9 cellular contexts compared by ENCODE assay signal in the genomic region with DNA sequence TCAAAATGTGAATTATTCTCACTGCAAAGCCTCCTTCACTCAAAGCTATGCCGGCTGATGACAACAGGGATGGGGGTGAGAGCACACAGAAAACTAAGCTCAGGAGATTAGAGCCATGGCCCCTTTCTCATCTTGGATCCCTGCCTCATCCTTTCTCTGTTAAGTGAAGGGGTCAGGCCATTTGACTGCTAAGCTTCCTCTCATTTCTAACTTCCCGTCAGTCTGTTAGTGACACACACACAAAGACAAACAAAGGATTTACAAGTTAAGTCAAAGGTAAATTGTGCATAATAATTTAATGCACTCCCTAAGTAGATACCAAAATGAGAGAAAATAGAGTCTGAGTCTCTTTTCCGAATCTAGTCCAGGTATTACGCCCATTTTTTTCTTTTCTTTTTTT. TPM values are rescaled to one million over a fixed set of nuclear protein-coding genes. Genes with fewer than 3 reads are reported as not detected.
DNase-seq lines count a peak whose midpoint lies in the region; ATAC-seq, FAIRE-seq and TF ChIP-seq lines count a peak whose summit lies in the region.
"Had no signal": no experiment of that assay in that cellular context is flagged by ENCODE, and none has a peak within 500 bp of the region (broad histone marks: within the 10 kb centered on the region; RNA-seq: fewer than 3 reads in every experiment).

No MANE protein-coding gene starts in this region.

- TF ChIP-seq CTCF in astrocyte (IDR thresholded peaks at IDR 0.05; ENCODE audit: insufficient read depth, low read depth, low read length) (no peak), kidney epithelial cell (IDR thresholded peaks at IDR 0.05; ENCODE audit: insufficient read depth, low read length, poor library complexity, severe bottlenecking) (no peak), type B pancreatic cell (conservative IDR thresholded peaks at IDR 0.05) (no peak)

- H3K27ac ChIP-seq in astrocyte (ENCODE audit: low read depth, low read length) = peak overlapping the region; percentile 72

- peaks cover 7% of the 10 kb centered on the region for H3K4me1 ChIP-seq in astrocyte (ENCODE audit: insufficient read depth, low read length)

- no peak overlapping the region for H3K27ac Mint-ChIP-seq in activated naive CD4-positive, alpha-beta T cell treated with anti-CD3 and anti-CD28 coated beads, Interleukin-2, amount 50 U/mL, for 24 hours
- H3K27ac Mint-ChIP-seq in astrocyte (ENCODE audit: unreplicated experiment) = peak overlapping the region; percentile 29
- peak overlapping the region; percentile 92 for H3K27ac Mint-ChIP-seq in type B pancreatic cell

- H3K27me3 Mint-ChIP-seq in activated naive CD4-positive, alpha-beta T cell treated with anti-CD3 and anti-CD28 coated beads, Interleukin-2, amount 50 U/mL, for 24 hours = no peaks in the 10 kb centered on the region
- H3K27me3 Mint-ChIP-seq in astrocyte (ENCODE audit: low read depth, unreplicated experiment) (no peaks in the 10 kb centered on the region), type B pancreatic cell (no peaks in the 10 kb centered on the region)

- intact Hi-C loops in left colon (cut with DNase I, micrococcal nuclease) = no loop called here

- ATAC-seq in HG03025 (IDR thresholded peaks at IDR 0.05; ENCODE audit: low FRiP score, unreplicated experiment) (no peak), GM21737 (IDR thresholded peaks at IDR 0.05; ENCODE audit: unreplicated experiment) (no peak), left colon (no peak)

- peak overlapping the region; percentile 97 for H3K4me2 ChIP-seq in astrocyte (ENCODE audit: low read length)

- peaks cover 20% of the 10 kb centered on the region for H3K4me1 Mint-ChIP-seq in activated naive CD4-positive, alpha-beta T cell treated with anti-CD3 and anti-CD28 coated beads, Interleukin-2, amount 50 U/mL, for 24 hours
- peaks cover 2% of the 10 kb centered on the region for H3K4me1 Mint-ChIP-seq in astrocyte (ENCODE audit: low read depth, unreplicated experiment)
- peaks cover 14% of the 10 kb centered on the region for H3K4me1 Mint-ChIP-seq in type B pancreatic cell (ENCODE audit: unreplicated experiment)

- H3K27me3 ChIP-seq in astrocyte (ENCODE audit: insufficient read depth, low read length) = no peaks in the 10 kb centered on the region
- H3K27me3 ChIP-seq in kidney epithelial cell (ENCODE audit: control insufficient read depth, insufficient read depth, low read length) = no peaks in the 10 kb centered on the region

- H3K9ac ChIP-seq in astrocyte (ENCODE audit: low read length) = peak overlapping the region; percentile 89

- no peaks in the 10 kb centered on the region for H4K20me1 ChIP-seq in astrocyte (ENCODE audit: insufficient read depth, low read length)

- no peaks in the 10 kb centered on the region for H3K9me3 ChIP-seq in astrocyte (ENCODE audit: insufficient read depth, low read depth, low read length)

- H3K36me3 ChIP-seq in astrocyte (ENCODE audit: insufficient read depth, low read length) (peaks cover 9% of the 10 kb centered on the region), kidney epithelial cell (ENCODE audit: control insufficient read depth, insufficient read depth, low read length) (no peaks in the 10 kb centered on the region)

- H3K4me3 ChIP-seq in astrocyte (ENCODE audit: insufficient read depth, low read depth, low read length) = peak overlapping the region; percentile 77
- H3K4me3 ChIP-seq in kidney epithelial cell (ENCODE audit: low read depth, low read length) = peak overlapping the region; percentile 58

- DNase-seq in activated naive CD4-positive, alpha-beta T cell treated with anti-CD3 and anti-CD28 coated beads, Interleukin-2, amount 50 U/mL, for 16 hours = no peak
- DNase-seq in astrocyte (ENCODE audit: low read depth) (no peak), kidney epithelial cell (ENCODE audit: low read depth) (no peak), type B pancreatic cell (ENCODE audit: extremely low spot score, unreplicated experiment) (no peak), left colon (no peak)
- DNase-seq: activated CD4-positive, CD25-positive, alpha-beta regulatory T cell had no signal

- peaks cover 7% of the 10 kb centered on the region for H3K36me3 Mint-ChIP-seq in activated naive CD4-positive, alpha-beta T cell treated with anti-CD3 and anti-CD28 coated beads, Interleukin-2, amount 50 U/mL, for 24 hours
- H3K36me3 Mint-ChIP-seq in astrocyte (ENCODE audit: low read depth, unreplicated experiment) = no peaks in the 10 kb centered on the region
- H3K36me3 Mint-ChIP-seq in type B pancreatic cell = peaks cover 13% of the 10 kb centered on the region

- no peaks in the 10 kb centered on the region for H3K9me3 Mint-ChIP-seq in activated naive CD4-positive, alpha-beta T cell treated with anti-CD3 and anti-CD28 coated beads, Interleukin-2, amount 50 U/mL, for 24 hours
- H3K9me3 Mint-ChIP-seq in astrocyte (ENCODE audit: unreplicated experiment) = no peaks in the 10 kb centered on the region
- H3K9me3 Mint-ChIP-seq in type B pancreatic cell = no peaks in the 10 kb centered on the region

- peak overlapping the region; percentile 24 for H2AFZ ChIP-seq in astrocyte (ENCODE audit: low read depth, low read length)

- H3K79me2 ChIP-seq in astrocyte (ENCODE audit: insufficient read depth, low read length) = peaks cover 38% of the 10 kb centered on the region

- H3K4me3 Mint-ChIP-seq in activated naive CD4-positive, alpha-beta T cell treated with anti-CD3 and anti-CD28 coated beads, Interleukin-2, amount 50 U/mL, for 24 hours = peak overlapping the region; percentile 69
- H3K4me3 Mint-ChIP-seq in astrocyte (ENCODE audit: unreplicated experiment) = peak overlapping the region; percentile 95
- H3K4me3 Mint-ChIP-seq in type B pancreatic cell = peak overlapping the region; percentile 94

- FAIRE-seq in astrocyte (lab: Jason Lieb, UNC) = no peak

RNA-seq across cellular contexts. Expression of a gene that starts 1.2 kb away (rescaled TPM):
- 22.8 and 26.1 TPM in 2 replicates for total RNA-seq in astrocyte
- total RNA-seq in kidney epithelial cell = 31.6 and 31.8 TPM in 2 replicates
- 32.5 and 33.4 TPM in 2 replicates for total RNA-seq in type B pancreatic cell (ENCODE audit: low replicate concordance)
- total RNA-seq in left colon = 10 to 100 TPM; 19.0 to 20.5 TPM

RNA-seq across cellular contexts. Expression of a gene that starts 8.7 kb away (rescaled TPM):
- total RNA-seq in astrocyte = 58.9 and 70.3 TPM in 2 replicates
- total RNA-seq in kidney epithelial cell = 29.8 and 34.9 TPM in 2 replicates
- 63.0 and 97.1 TPM in 2 replicates for total RNA-seq in type B pancreatic cell (ENCODE audit: low replicate concordance)
- total RNA-seq in left colon = 10 to 100 TPM; 54.1 to 63.9 TPM

RNA-seq across cellular contexts. Expression of a gene that starts 10.0 kb away (rescaled TPM):
- total RNA-seq in astrocyte (36.7 and 37.4 TPM in 2 replicates), kidney epithelial cell (63.8 and 73.3 TPM in 2 replicates), type B pancreatic cell (ENCODE audit: low replicate concordance) (21.5 and 38.1 TPM in 2 replicates), left colon (10 to 100 TPM; 11.4 to 15.2 TPM)
